1 cellular context compared by ENCODE assay signal in the genomic region with DNA sequence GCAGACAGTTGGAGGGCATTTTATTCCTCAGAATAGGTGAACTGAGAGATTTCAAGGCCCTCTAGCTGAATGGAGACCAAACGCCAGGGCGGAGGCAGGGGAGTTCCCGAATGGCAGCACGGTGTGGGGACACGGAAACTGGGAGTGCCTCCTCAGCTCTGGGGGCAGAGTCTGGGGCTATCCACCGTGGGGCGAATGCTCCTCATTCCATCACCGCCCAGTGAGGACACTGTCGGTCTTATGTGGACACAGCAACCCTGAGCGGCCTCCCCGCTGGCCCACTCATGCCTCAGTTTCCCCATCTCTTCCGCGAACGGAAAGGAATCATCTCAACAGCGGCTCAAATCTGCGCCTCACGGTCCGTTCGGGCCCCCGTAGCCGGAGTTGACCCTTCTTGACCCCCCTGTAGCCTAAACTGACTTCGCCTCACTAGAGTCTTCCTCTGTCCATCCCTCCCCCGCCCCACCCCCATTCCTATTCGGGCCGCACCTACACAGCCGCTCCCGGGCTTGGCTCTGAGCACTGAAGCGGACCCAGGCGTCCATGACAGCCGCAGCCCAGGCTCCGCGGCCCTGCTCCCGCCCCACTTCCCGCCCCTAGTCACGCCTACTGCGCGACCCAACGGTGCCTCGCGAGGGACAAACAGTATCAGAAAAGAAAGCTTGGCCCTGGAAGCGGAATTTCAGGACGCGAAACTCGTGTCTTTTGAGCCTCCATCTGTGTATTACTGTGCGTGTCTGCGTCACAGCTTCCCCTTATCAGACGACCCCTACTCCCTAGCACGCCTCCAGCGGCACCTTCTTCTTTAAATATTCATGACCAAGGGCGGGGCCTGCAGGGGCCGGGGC.
A peak's percentile ranks its signal among the peaks of the same experiment; 100 is the strongest.
TF ChIP-seq lines count a peak whose summit lies in the region.

A gene with protein sequence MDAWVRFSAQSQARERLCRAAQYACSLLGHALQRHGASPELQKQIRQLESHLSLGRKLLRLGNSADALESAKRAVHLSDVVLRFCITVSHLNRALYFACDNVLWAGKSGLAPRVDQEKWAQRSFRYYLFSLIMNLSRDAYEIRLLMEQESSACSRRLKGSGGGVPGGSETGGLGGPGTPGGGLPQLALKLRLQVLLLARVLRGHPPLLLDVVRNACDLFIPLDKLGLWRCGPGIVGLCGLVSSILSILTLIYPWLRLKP (minus strand): TSS at position 574 of the 848 bp plus-strand sequence. CDS start 29 bp downstream, at position 545.

TF ChIP-seq in K562, 482 proteins besides CTCF, POLR2A, EP300 and RAD21 (continued from another document and continues in another):
- TF ChIP-seq, protein P1, sequence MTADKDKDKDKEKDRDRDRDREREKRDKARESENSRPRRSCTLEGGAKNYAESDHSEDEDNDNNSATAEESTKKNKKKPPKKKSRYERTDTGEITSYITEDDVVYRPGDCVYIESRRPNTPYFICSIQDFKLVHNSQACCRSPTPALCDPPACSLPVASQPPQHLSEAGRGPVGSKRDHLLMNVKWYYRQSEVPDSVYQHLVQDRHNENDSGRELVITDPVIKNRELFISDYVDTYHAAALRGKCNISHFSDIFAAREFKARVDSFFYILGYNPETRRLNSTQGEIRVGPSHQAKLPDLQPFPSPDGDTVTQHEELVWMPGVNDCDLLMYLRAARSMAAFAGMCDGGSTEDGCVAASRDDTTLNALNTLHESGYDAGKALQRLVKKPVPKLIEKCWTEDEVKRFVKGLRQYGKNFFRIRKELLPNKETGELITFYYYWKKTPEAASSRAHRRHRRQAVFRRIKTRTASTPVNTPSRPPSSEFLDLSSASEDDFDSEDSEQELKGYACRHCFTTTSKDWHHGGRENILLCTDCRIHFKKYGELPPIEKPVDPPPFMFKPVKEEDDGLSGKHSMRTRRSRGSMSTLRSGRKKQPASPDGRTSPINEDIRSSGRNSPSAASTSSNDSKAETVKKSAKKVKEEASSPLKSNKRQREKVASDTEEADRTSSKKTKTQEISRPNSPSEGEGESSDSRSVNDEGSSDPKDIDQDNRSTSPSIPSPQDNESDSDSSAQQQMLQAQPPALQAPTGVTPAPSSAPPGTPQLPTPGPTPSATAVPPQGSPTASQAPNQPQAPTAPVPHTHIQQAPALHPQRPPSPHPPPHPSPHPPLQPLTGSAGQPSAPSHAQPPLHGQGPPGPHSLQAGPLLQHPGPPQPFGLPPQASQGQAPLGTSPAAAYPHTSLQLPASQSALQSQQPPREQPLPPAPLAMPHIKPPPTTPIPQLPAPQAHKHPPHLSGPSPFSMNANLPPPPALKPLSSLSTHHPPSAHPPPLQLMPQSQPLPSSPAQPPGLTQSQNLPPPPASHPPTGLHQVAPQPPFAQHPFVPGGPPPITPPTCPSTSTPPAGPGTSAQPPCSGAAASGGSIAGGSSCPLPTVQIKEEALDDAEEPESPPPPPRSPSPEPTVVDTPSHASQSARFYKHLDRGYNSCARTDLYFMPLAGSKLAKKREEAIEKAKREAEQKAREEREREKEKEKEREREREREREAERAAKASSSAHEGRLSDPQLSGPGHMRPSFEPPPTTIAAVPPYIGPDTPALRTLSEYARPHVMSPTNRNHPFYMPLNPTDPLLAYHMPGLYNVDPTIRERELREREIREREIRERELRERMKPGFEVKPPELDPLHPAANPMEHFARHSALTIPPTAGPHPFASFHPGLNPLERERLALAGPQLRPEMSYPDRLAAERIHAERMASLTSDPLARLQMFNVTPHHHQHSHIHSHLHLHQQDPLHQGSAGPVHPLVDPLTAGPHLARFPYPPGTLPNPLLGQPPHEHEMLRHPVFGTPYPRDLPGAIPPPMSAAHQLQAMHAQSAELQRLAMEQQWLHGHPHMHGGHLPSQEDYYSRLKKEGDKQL (CRISPR knock-in tag; IDR thresholded peaks at IDR 0.05; ENCODE audit: borderline replicate concordance) = no peak
- TF ChIP-seq, protein P2, sequence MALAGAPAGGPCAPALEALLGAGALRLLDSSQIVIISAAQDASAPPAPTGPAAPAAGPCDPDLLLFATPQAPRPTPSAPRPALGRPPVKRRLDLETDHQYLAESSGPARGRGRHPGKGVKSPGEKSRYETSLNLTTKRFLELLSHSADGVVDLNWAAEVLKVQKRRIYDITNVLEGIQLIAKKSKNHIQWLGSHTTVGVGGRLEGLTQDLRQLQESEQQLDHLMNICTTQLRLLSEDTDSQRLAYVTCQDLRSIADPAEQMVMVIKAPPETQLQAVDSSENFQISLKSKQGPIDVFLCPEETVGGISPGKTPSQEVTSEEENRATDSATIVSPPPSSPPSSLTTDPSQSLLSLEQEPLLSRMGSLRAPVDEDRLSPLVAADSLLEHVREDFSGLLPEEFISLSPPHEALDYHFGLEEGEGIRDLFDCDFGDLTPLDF (CRISPR knock-in tag; IDR thresholded peaks at IDR 0.05) = no peak; the same call in 1 of the 2 replicates
- TF ChIP-seq ZNF318 (IDR thresholded peaks at IDR 0.05; ENCODE audit: borderline replicate concordance in 1 of 2, low read depth in 1 of 2) (no peak), ZFP30 (CRISPR knock-in tag; IDR thresholded peaks at IDR 0.05; ENCODE audit: borderline replicate concordance) (no peak), ZBTB7A (IDR thresholded peaks at IDR 0.05; ENCODE audit: borderline replicate concordance, control insufficient read depth, low read depth, low read length) (peak; percentile 9; the same call in 1 of the 2 replicates), NFATC3 (IDR thresholded peaks at IDR 0.05) (no peak), RBBP5 (IDR thresholded peaks at IDR 0.05; ENCODE audit: borderline replicate concordance, insufficient read depth, low read length, poor library complexity, severe bottlenecking) (peak; percentile 51), PCBP1 (IDR thresholded peaks at IDR 0.05; ENCODE audit: low read depth, low read length, poor library complexity, severe bottlenecking) (peak; percentile 53), FOS (IDR thresholded peaks at IDR 0.05; ENCODE audit: extremely low read depth, insufficient read length) (no peak), TCF7L2 (IDR thresholded peaks at IDR 0.05; ENCODE audit: low read depth, low read length) (no peak), XRCC4 (IDR thresholded peaks at IDR 0.05; ENCODE audit: extremely low read depth, insufficient read depth, insufficient read length) (no peak), ZKSCAN3 (CRISPR knock-in tag; IDR thresholded peaks at IDR 0.05) (no peak), SIN3B (IDR thresholded peaks at IDR 0.05; ENCODE audit: low read depth) (peak; percentile 68; the same call in 1 of the 2 replicates), SAP30 (IDR thresholded peaks at IDR 0.05; ENCODE audit: borderline replicate concordance, insufficient read depth, low read depth, low read length, poor library complexity, severe bottlenecking) (peak; percentile 47), RB1 (IDR thresholded peaks at IDR 0.05; ENCODE audit: low read depth) (no peak; the same call in 1 of the 2 replicates), ZBTB1 (CRISPR knock-in tag; IDR thresholded peaks at IDR 0.05; ENCODE audit: borderline replicate concordance, low read depth) (0 out of 2 replicates have a peak, but pooled peaks have one; percentile 68), ZNF668 (CRISPR knock-in tag; IDR thresholded peaks at IDR 0.05) (no peak), MYC (IDR thresholded peaks at IDR 0.05; ENCODE audit: low read depth, low read length) (peak; percentile 71; the same call in 1 of the 2 replicates), MYC (CRISPR knock-in tag; IDR thresholded peaks at IDR 0.05; ENCODE audit: borderline replicate concordance, low read depth) (no peak), ATF6 (CRISPR knock-in tag; IDR thresholded peaks at IDR 0.05) (peak; percentile 78; the same call in 1 of the 2 replicates), GABPB1 (CRISPR knock-in tag; IDR thresholded peaks at IDR 0.05) (peak; percentile 40; the same call in 1 of the 2 replicates), ZNF133 (CRISPR knock-in tag; IDR thresholded peaks at IDR 0.05) (no peak), EP400 (IDR thresholded peaks at IDR 0.05) (peak; percentile 49; the same call in 1 of the 2 replicates), TEAD4 (IDR thresholded peaks at IDR 0.05; ENCODE audit: low read length) (peak; percentile 36), TEAD4 (CRISPR knock-in tag; IDR thresholded peaks at IDR 0.05; ENCODE audit: borderline replicate concordance) (peak; percentile 76; the same call in 1 of the 2 replicates)
- TF ChIP-seq, protein P3, sequence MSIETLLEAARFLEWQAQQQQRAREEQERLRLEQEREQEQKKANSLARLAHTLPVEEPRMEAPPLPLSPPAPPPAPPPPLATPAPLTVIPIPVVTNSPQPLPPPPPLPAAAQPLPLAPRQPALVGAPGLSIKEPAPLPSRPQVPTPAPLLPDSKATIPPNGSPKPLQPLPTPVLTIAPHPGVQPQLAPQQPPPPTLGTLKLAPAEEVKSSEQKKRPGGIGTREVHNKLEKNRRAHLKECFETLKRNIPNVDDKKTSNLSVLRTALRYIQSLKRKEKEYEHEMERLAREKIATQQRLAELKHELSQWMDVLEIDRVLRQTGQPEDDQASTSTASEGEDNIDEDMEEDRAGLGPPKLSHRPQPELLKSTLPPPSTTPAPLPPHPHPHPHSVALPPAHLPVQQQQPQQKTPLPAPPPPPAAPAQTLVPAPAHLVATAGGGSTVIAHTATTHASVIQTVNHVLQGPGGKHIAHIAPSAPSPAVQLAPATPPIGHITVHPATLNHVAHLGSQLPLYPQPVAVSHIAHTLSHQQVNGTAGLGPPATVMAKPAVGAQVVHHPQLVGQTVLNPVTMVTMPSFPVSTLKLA (conservative IDR thresholded peaks at IDR 0.05) = peak; percentile 72 to 75
- TF ChIP-seq, protein P4, sequence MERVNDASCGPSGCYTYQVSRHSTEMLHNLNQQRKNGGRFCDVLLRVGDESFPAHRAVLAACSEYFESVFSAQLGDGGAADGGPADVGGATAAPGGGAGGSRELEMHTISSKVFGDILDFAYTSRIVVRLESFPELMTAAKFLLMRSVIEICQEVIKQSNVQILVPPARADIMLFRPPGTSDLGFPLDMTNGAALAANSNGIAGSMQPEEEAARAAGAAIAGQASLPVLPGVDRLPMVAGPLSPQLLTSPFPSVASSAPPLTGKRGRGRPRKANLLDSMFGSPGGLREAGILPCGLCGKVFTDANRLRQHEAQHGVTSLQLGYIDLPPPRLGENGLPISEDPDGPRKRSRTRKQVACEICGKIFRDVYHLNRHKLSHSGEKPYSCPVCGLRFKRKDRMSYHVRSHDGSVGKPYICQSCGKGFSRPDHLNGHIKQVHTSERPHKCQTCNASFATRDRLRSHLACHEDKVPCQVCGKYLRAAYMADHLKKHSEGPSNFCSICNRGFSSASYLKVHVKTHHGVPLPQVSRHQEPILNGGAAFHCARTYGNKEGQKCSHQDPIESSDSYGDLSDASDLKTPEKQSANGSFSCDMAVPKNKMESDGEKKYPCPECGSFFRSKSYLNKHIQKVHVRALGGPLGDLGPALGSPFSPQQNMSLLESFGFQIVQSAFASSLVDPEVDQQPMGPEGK (CRISPR knock-in tag; IDR thresholded peaks at IDR 0.05; ENCODE audit: borderline replicate concordance) = no peak
